ENCODE assay signal across 9 cellular contexts in the genomic region with DNA sequence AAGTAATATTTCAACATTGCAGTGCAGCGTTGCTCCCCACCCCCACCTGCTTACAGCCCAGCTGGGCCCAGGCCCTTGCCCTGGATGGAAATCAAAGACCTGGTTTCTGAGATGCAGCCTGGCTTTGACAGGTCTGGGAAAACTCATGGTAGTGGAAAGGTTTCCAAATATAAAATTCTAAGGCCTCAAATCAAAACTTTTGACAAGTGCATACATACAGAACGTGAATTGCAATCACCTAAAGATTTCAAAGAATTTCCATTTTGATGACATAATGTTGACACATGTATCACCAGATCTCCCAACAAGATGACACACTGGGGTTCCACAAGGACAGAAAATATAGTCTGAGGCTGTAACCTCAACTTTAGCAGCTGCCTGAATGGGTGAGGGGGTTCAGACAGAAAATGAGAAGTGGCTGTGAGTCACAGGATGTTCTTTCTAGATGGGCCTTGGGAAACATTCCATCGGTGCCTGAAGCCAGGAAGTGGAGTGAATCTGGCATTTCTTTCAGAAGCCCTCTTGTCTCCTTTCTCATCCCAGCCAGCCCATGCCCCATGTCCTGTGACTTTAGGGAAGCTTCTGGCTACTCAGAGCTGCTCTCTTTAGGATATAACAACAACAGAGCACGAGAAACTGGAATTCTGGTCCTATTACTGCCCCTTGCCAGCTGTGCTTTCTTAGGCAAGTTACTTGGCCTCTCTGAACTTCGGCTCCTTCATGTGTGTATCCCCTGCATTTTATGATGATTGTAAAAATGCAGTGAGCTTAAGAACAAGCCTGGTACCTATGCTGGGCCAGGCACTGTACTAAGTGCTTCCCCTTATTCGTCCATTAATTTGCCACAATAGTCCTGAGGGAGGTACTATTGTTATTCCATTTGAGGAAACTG. TPM values are rescaled to one million over a fixed set of nuclear protein-coding genes. Genes with fewer than 3 reads are reported as not detected.
DNase-seq lines count a peak whose midpoint lies in the region; ATAC-seq, FAIRE-seq and TF ChIP-seq lines count a peak whose summit lies in the region.
"Had no signal": no experiment of that assay in that cellular context is flagged by ENCODE, and none has a peak within 500 bp of the region (broad histone marks: within the 10 kb centered on the region; RNA-seq: fewer than 3 reads in every experiment).

No MANE protein-coding gene starts in this region.

- CTCF ChIA-PET in activated naive CD4-positive, alpha-beta T cell treated with anti-CD3 and anti-CD28 coated beads for 36 hours (lab: Charles Lee) = interaction anchor here (0.5 to 1.3 kb wide), 2 partner anchors 10 to 12 kb away, joined by 3 to 7 read pairs; no protein-coding TSS in a partner anchor
- CTCF ChIA-PET in CD8-positive, alpha-beta T cell (lab: Charles Lee) = interaction anchor here (0.9 to 2.2 kb wide), 2 partner anchors 9 to 548 kb away, joined by 3 to 14 read pairs; no protein-coding TSS in a partner anchor

- no peak overlapping the region for H3K4me3 Mint-ChIP-seq in activated naive CD4-positive, alpha-beta T cell treated with anti-CD3 and anti-CD28 coated beads for 36 hours
- H3K4me3 Mint-ChIP-seq in CD8-positive, alpha-beta T cell = no peak overlapping the region

- intact Hi-C loops in activated naive CD4-positive, alpha-beta T cell treated with anti-CD3 and anti-CD28 coated beads for 36 hours (cut with micrococcal nuclease) = no loop called here
- intact Hi-C loops in CD8-positive, alpha-beta T cell (cut with DNase I, micrococcal nuclease) = no loop called here

- ATAC-seq in upper lobe of left lung (ENCODE audit: low FRiP score in 2 of 2) = peak; percentile 48 to 77
- no peak for ATAC-seq in CD8-positive, alpha-beta T cell

- peak in 1 of 4 donors; percentile 13 for TF ChIP-seq POLR2A in upper lobe of left lung (IDR thresholded peaks at IDR 0.05)

- no peaks in the 10 kb centered on the region for H3K36me3 ChIP-seq in bronchial epithelial cell (ENCODE audit: control insufficient read depth, insufficient read depth, low read length)
- H3K36me3 ChIP-seq in liver (ENCODE audit: control insufficient read depth in 4 of 4, insufficient read depth in 3 of 4, low read depth in 1 of 4, low read length in 3 of 4) = peaks cover 8 to 63% (median 41%) of the 10 kb centered on the region in 4 donors
- H3K36me3 ChIP-seq in upper lobe of left lung = peaks cover 0 to 10% (median 3%) of the 10 kb centered on the region in 4 donors
- no peaks in the 10 kb centered on the region for H3K36me3 ChIP-seq in CD8-positive, alpha-beta T cell (ENCODE audit: insufficient read depth, low read length)

- no peak overlapping the region for H3K4me3 ChIP-seq in bronchial epithelial cell (ENCODE audit: low read depth, low read length)
- no peak overlapping the region for H3K4me3 ChIP-seq in liver (ENCODE audit: low read depth in 1 of 3, low read length in 3 of 3)
- H3K4me3 ChIP-seq in upper lobe of left lung = no peak overlapping the region
- H3K4me3 ChIP-seq in CD8-positive, alpha-beta T cell (ENCODE audit: low read depth, low read length) = no peak overlapping the region

- TF ChIP-seq RAD21 in liver (IDR thresholded peaks at IDR 0.05) = peak; percentile 7 to 11

- H3K36me3 Mint-ChIP-seq in activated naive CD4-positive, alpha-beta T cell treated with anti-CD3 and anti-CD28 coated beads for 36 hours (ENCODE audit: low read depth) = peaks cover 33% of the 10 kb centered on the region
- peaks cover 22% of the 10 kb centered on the region for H3K36me3 Mint-ChIP-seq in CD8-positive, alpha-beta T cell

- H3K27me3 ChIP-seq in bronchial epithelial cell (ENCODE audit: control insufficient read depth, insufficient read depth, low read length) (no peaks in the 10 kb centered on the region), liver (ENCODE audit: control insufficient read depth in 4 of 4, insufficient read depth in 4 of 4, low read length in 3 of 4) (no peaks in the 10 kb centered on the region), upper lobe of left lung (no peaks in the 10 kb centered on the region)
- H3K27me3 ChIP-seq in CD8-positive, alpha-beta T cell (ENCODE audit: insufficient read depth, low read length) = no peaks in the 10 kb centered on the region

- TF ChIP-seq CTCF in bronchial epithelial cell (IDR thresholded peaks at IDR 0.05; ENCODE audit: insufficient read depth, low read length, severe bottlenecking) = no peak
- TF ChIP-seq CTCF in liver (IDR thresholded peaks at IDR 0.05; ENCODE audit: low read depth, low read length, missing input control) = no peak
- no peak for TF ChIP-seq CTCF in upper lobe of left lung (IDR thresholded peaks at IDR 0.05)
- no peak for TF ChIP-seq CTCF in CD8-positive, alpha-beta T cell (IDR thresholded peaks at IDR 0.05)

- POLR2A ChIA-PET in CD8-positive, alpha-beta T cell (lab: Charles Lee) = no interaction called here

- no peaks in the 10 kb centered on the region for H3K9me3 Mint-ChIP-seq in activated naive CD4-positive, alpha-beta T cell treated with anti-CD3 and anti-CD28 coated beads for 36 hours
- H3K9me3 Mint-ChIP-seq in CD8-positive, alpha-beta T cell = no peaks in the 10 kb centered on the region

- peak overlapping the region in 1 of 2 donors; percentile 18 for H3K9ac ChIP-seq in liver (ENCODE audit: low read depth in 1 of 2, low read length in 2 of 2)

- H3K4me1 ChIP-seq in liver (ENCODE audit: control insufficient read depth in 4 of 4, insufficient read depth in 4 of 4, low read length in 3 of 4) (peaks cover 21 to 56% (median 48%) of the 10 kb centered on the region in 4 donors), upper lobe of left lung (peaks cover 27 to 42% (median 31%) of the 10 kb centered on the region in 4 donors)
- no peaks in the 10 kb centered on the region for H3K4me1 ChIP-seq in CD8-positive, alpha-beta T cell (ENCODE audit: insufficient read depth, low read length)

- H3K9me3 ChIP-seq in liver (ENCODE audit: control insufficient read depth in 4 of 4, low read length in 3 of 4) = no peaks in the 10 kb centered on the region
- no peaks in the 10 kb centered on the region for H3K9me3 ChIP-seq in upper lobe of left lung
- H3K9me3 ChIP-seq in CD8-positive, alpha-beta T cell (ENCODE audit: low read length) = no peaks in the 10 kb centered on the region

- peak; percentile 20 for DNase-seq in activated naive CD4-positive, alpha-beta T cell treated with anti-CD3 and anti-CD28 coated beads for 36 hours
- no peak for DNase-seq in activated naive CD4-positive, alpha-beta T cell (lab: John Stamatoyannopoulos, UW)
- DNase-seq in bronchial epithelial cell (ENCODE audit: low read depth) (peak; percentile 97), upper lobe of left lung (peak in 1 of 2 donors; percentile 65)
- DNase-seq in activated effector memory CD4-positive, alpha-beta T cell treated with anti-CD3 and anti-CD28 coated beads, Interleukin-2, amount 50 U/mL, for 16 hours = no peak
- no peak for DNase-seq in activated CD8-positive, alpha-beta memory T cell treated with anti-CD3 and anti-CD28 coated beads, Interleukin-2, amount 50 U/mL, for 48 hours
- DNase-seq in CD8-positive, alpha-beta T cell = no peak
- DNase-seq: Calu3 had no signal

- FAIRE-seq in bronchial epithelial cell (lab: Jason Lieb, UNC) = no peak

- peaks cover 12% of the 10 kb centered on the region for H3K4me1 Mint-ChIP-seq in activated naive CD4-positive, alpha-beta T cell treated with anti-CD3 and anti-CD28 coated beads for 36 hours (ENCODE audit: low read depth)
- no peaks in the 10 kb centered on the region for H3K4me1 Mint-ChIP-seq in CD8-positive, alpha-beta T cell (ENCODE audit: low read depth)

- H3K27ac ChIP-seq in liver (ENCODE audit: low read depth in 1 of 2, low read length in 2 of 2) (peak overlapping the region; percentile 68 to 80), upper lobe of left lung (peak overlapping the region; percentile 59 to 73 (median 68))
- H3K27ac ChIP-seq in CD8-positive, alpha-beta T cell (ENCODE audit: low read depth, low read length) = no peak overlapping the region

- WGBS in liver = 52% methylated on average over 6 of the region's 6 CpGs
- WGBS in upper lobe of left lung, 2 donors = 53% methylated on average over 6 of the region's 6 CpGs

- TF ChIP-seq EP300 in upper lobe of left lung (IDR thresholded peaks at IDR 0.05) = peak in 2 of 4 donors; percentile 48 to 77

- H3K27me3 Mint-ChIP-seq in activated naive CD4-positive, alpha-beta T cell treated with anti-CD3 and anti-CD28 coated beads for 36 hours (ENCODE audit: low read depth) = no peaks in the 10 kb centered on the region
- H3K27me3 Mint-ChIP-seq in CD8-positive, alpha-beta T cell (ENCODE audit: low read depth) = no peaks in the 10 kb centered on the region

- no peak overlapping the region for H3K27ac Mint-ChIP-seq in activated naive CD4-positive, alpha-beta T cell treated with anti-CD3 and anti-CD28 coated beads for 36 hours
- H3K27ac Mint-ChIP-seq in CD8-positive, alpha-beta T cell = no peak overlapping the region

TF ChIP-seq in liver, 16 proteins besides CTCF, POLR2A, EP300 and RAD21 (continues in another document):
- no peak for TF ChIP-seq TAF1 (conservative IDR thresholded peaks at IDR 0.05)
- peak; percentile 18 for TF ChIP-seq YY1 (IDR thresholded peaks at IDR 0.05)
- no peak for TF ChIP-seq HNF4G (IDR thresholded peaks at IDR 0.05)
- TF ChIP-seq RXRA (IDR thresholded peaks at IDR 0.05) = peak in 1 of 2 donors; percentile 63
- TF ChIP-seq HNF4A (conservative IDR thresholded peaks at IDR 0.05) = peak in 1 of 2 donors; percentile 35
- peak in 1 of 2 donors; percentile 14 for TF ChIP-seq JUND (IDR thresholded peaks at IDR 0.05)
- no peak for TF ChIP-seq FOXA2 (IDR thresholded peaks at IDR 0.05)
- TF ChIP-seq, protein P1, sequence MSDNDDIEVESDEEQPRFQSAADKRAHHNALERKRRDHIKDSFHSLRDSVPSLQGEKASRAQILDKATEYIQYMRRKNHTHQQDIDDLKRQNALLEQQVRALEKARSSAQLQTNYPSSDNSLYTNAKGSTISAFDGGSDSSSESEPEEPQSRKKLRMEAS (IDR thresholded peaks at IDR 0.05) = no peak
- TF ChIP-seq, protein P2, sequence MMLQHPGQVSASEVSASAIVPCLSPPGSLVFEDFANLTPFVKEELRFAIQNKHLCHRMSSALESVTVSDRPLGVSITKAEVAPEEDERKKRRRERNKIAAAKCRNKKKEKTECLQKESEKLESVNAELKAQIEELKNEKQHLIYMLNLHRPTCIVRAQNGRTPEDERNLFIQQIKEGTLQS (IDR thresholded peaks at IDR 0.05) = no peak

RNA-seq across cellular contexts. Expression of a gene that starts 54.8 kb away (rescaled TPM):
- total RNA-seq in activated naive CD4-positive, alpha-beta T cell treated with anti-CD3 and anti-CD28 coated beads for 36 hours = 10 to 100 TPM; 31.3 to 31.5 TPM
- total RNA-seq in bronchial epithelial cell (34.2 and 40.6 TPM in 2 replicates), liver (100 to 1,000 TPM in 1 of 2 donors, 10 to 100 TPM in 1; 83.9 to 223 TPM), upper lobe of left lung (100 to 1,000 TPM in 1 of 6 donors, 10 to 100 TPM in 5; 27.6 to 194 (median 47.0) TPM)
- 10 to 100 TPM; 15.4 to 42.0 TPM for polyA plus RNA-seq in liver
- total RNA-seq in CD8-positive, alpha-beta T cell = 10 to 100 TPM; 11.2 to 11.4 TPM

Comparison
In these comparisons a context has a peak if more than half of its experiments do, and no peak if none do; other contexts are left out.
1. DNase-seq: peak in activated naive CD4-positive, alpha-beta T cell treated with anti-CD3 and anti-CD28 coated beads for 36 hours (single experiment) and bronchial epithelial cell (single experiment); none in activated naive CD4-positive, alpha-beta T cell (0 of 4), activated effector memory CD4-positive, alpha-beta T cell treated with anti-CD3 and anti-CD28 coated beads, Interleukin-2, amount 50 U/mL, for 16 hours (single experiment), activated CD8-positive, alpha-beta memory T cell treated with anti-CD3 and anti-CD28 coated beads, Interleukin-2, amount 50 U/mL, for 48 hours (single experiment) and CD8-positive, alpha-beta T cell (0 of 7).